In genomic region chr1:230327892-230328284, GRCh38 we compare ENCODE assay signal across 12 cellular contexts.
A peak's percentile ranks its signal among the peaks of the same experiment; 100 is the strongest.
DNase-seq lines count a peak whose midpoint lies in the region; ATAC-seq, FAIRE-seq and TF ChIP-seq lines count a peak whose summit lies in the region.
"Had no signal": no experiment of that assay in that cellular context is flagged by ENCODE, and none has a peak within 500 bp of the region (broad histone marks: within the 10 kb centered on the region; RNA-seq: fewer than 3 reads in every experiment).

No MANE protein-coding gene starts in this region.

- H3K27ac ChIP-seq in mammary epithelial cell (ENCODE audit: insufficient read depth, low read depth, low read length) (no peak overlapping the region), sigmoid colon (no peak overlapping the region)
- H3K27ac ChIP-seq: ascending aorta had no signal

- H3K27ac Mint-ChIP-seq in MCF 10A (ENCODE audit: low read depth, unreplicated experiment) = peak overlapping the region; percentile 55
- H3K27ac Mint-ChIP-seq: B cell, IgD-negative memory B cell had no signal

- CTCF ChIA-PET in MCF 10A (lab: Yijun Ruan, JAX) (interaction anchor here (0.6 to 1.2 kb wide), 7 partner anchors 16 to 1066 kb away, joined by 3 to 5 read pairs (median 4); no protein-coding TSS in a partner anchor), mammary epithelial cell (lab: Charles Lee; ENCODE audit: low non-redundant PET) (no interaction called here)

- H2AFZ ChIP-seq in mammary epithelial cell (ENCODE audit: low read depth, low read length) = no peak overlapping the region

- TF ChIP-seq CTCF in MCF 10A (IDR thresholded peaks at IDR 0.05; ENCODE audit: unreplicated experiment) (no peak), mammary epithelial cell (conservative IDR thresholded peaks at IDR 0.05 in 1 of 2, IDR thresholded peaks at IDR 0.05 in 1 of 2; ENCODE audit: extremely low read depth in 1 of 2, insufficient read depth in 1 of 2, low read depth in 1 of 2, low read length in 2 of 2) (no peak), epithelial cell of esophagus (IDR thresholded peaks at IDR 0.05; ENCODE audit: insufficient read depth, low read depth, low read length, missing control alignments) (no peak), sigmoid colon (IDR thresholded peaks at IDR 0.05) (no peak)

- H3K27me3 Mint-ChIP-seq in MCF 10A (ENCODE audit: insufficient read depth, unreplicated experiment) = no peaks in the 10 kb centered on the region

- ATAC-seq in stimulated activated naive CD8-positive, alpha-beta T cell treated with anti-CD3 and anti-CD28 coated beads, Interleukin-15, Interleukin-2, amounts not matched to agents 100 U/mL and 50 U/mL, for 24 hours = peak; percentile 65
- ATAC-seq in HG02981 (IDR thresholded peaks at IDR 0.05; ENCODE audit: unreplicated experiment) = no peak

- H3K9me3 Mint-ChIP-seq in MCF 10A (ENCODE audit: unreplicated experiment) = no peaks in the 10 kb centered on the region
- H3K9me3 Mint-ChIP-seq: IgD-negative memory B cell had no signal

- peaks cover 3% of the 10 kb centered on the region for H3K27me3 ChIP-seq in mammary epithelial cell (ENCODE audit: insufficient read depth, low read length)
- no peaks in the 10 kb centered on the region for H3K27me3 ChIP-seq in sigmoid colon
- H3K27me3 ChIP-seq: ascending aorta had no signal

- FAIRE-seq in RCC 7860 (lab: Jason Lieb, UNC) = no peak

- H3K9ac ChIP-seq in mammary epithelial cell (ENCODE audit: insufficient read depth, low read length) = no peak overlapping the region

- H3K4me3 ChIP-seq in mammary epithelial cell (replicated peaks in 1 of 3; ENCODE audit: insufficient read depth in 1 of 3, low read depth in 2 of 3, low read length in 3 of 3) (no peak overlapping the region), epithelial cell of esophagus (ENCODE audit: low read length) (no peak overlapping the region), sigmoid colon (no peak overlapping the region)
- H3K4me3 ChIP-seq: ascending aorta, lung had no signal

- TF ChIP-seq POLR2A in sigmoid colon (IDR thresholded peaks at IDR 0.05) = no peak

- intact Hi-C loops in MCF 10A (cut with micrococcal nuclease) (loop anchor here (5.0 kb wide), 2 partner anchors 39 to 99 kb away; partner anchors contain the start of gene PGBD5), mammary epithelial cell (cut with micrococcal nuclease) (no loop called here), sigmoid colon (cut with DNase I) (no loop called here)

- POLR2A ChIA-PET in MCF 10A (lab: Yijun Ruan, JAX) = interaction anchor here (0.5 to 2.0 kb wide), 13 partner anchors 14 to 701 kb away, joined by 3 to 9 read pairs (median 3); partner anchors contain the start of genes ARV1, PGBD5 and TTC13

- H3K9me3 ChIP-seq in mammary epithelial cell (replicated peaks; ENCODE audit: insufficient read depth, low read length) (no peaks in the 10 kb centered on the region), sigmoid colon (no peaks in the 10 kb centered on the region)
- H3K9me3 ChIP-seq: ascending aorta had no signal

- no peak overlapping the region for H3K4me2 ChIP-seq in mammary epithelial cell (ENCODE audit: insufficient read depth, low read depth, low read length)

- peak overlapping the region; percentile 50 for H3K4me3 Mint-ChIP-seq in MCF 10A (ENCODE audit: unreplicated experiment)
- H3K4me3 Mint-ChIP-seq: B cell had no signal

- peaks cover 23% of the 10 kb centered on the region for H3K4me1 Mint-ChIP-seq in MCF 10A (ENCODE audit: insufficient read depth, unreplicated experiment)
- H3K4me1 Mint-ChIP-seq: B cell had no signal

- no peaks in the 10 kb centered on the region for H3K36me3 Mint-ChIP-seq in MCF 10A (ENCODE audit: insufficient read depth, unreplicated experiment)
- H3K36me3 Mint-ChIP-seq: IgD-negative memory B cell had no signal

- DNase-seq in MCF 10A (ENCODE audit: unreplicated experiment) = peak; percentile 95
- no peak for DNase-seq in mammary epithelial cell
- peak; percentile 39 for DNase-seq in RCC 7860 (ENCODE audit: low spot score)
- DNase-seq in epithelial cell of esophagus (ENCODE audit: low read depth) = peak; percentile 47
- DNase-seq in stimulated activated naive CD8-positive, alpha-beta T cell treated with anti-CD3 and anti-CD28 coated beads, Interleukin-15, Interleukin-2, amounts not matched to agents 100 U/mL and 50 U/mL, for 24 hours = peak; percentile 38
- DNase-seq in NCI-H526 (lab: John Stamatoyannopoulos, UW) = no peak
- DNase-seq in sigmoid colon = no peak

- no peaks in the 10 kb centered on the region for H3K79me2 ChIP-seq in mammary epithelial cell (ENCODE audit: insufficient read depth, low read length)

- H3K36me3 ChIP-seq in mammary epithelial cell (ENCODE audit: insufficient read depth, low read length) = no peaks in the 10 kb centered on the region
- H3K36me3 ChIP-seq in sigmoid colon = no peaks in the 10 kb centered on the region
- H3K36me3 ChIP-seq: ascending aorta had no signal

- H4K20me1 ChIP-seq in mammary epithelial cell (ENCODE audit: insufficient read depth, low read length) = no peaks in the 10 kb centered on the region

- 87% methylated on average over 9 of the region's 9 CpGs for WGBS in mammary epithelial cell (ENCODE audit: low coverage, missing lambda C conversion rate)
- WGBS in sigmoid colon, 2 donors = 87 to 93% methylated on average over 9 of the region's 9 CpGs

- dilution Hi-C loops in mammary epithelial cell (cut with HindIII; ENCODE audit: low sequenced_read_pairs) = no loop called here

- in situ Hi-C loops in mammary epithelial cell (cut with MboI; ENCODE audit: low sequenced_read_pairs in 2 of 2) = no loop called here

- no peak for TF ChIP-seq EP300 in sigmoid colon (IDR thresholded peaks at IDR 0.05)

- no TSS peak for BruUV-seq in MCF 10A (replicated peaks; lab: Mats Ljungman, UMichigan)
- no TSS peak for BruUV-seq in mammary epithelial cell (replicated peaks; lab: Mats Ljungman, UMichigan)

- H3K4me1 ChIP-seq in mammary epithelial cell (ENCODE audit: insufficient read depth, low read length) (no peaks in the 10 kb centered on the region), sigmoid colon (no peaks in the 10 kb centered on the region)
- H3K4me1 ChIP-seq: ascending aorta had no signal

Comparison
In these comparisons a context has a peak if more than half of its experiments do, and no peak if none do; other contexts are left out.
1. DNase-seq: peak in MCF 10A (single experiment), RCC 7860 (single experiment), epithelial cell of esophagus (single experiment) and stimulated activated naive CD8-positive, alpha-beta T cell treated with anti-CD3 and anti-CD28 coated beads, Interleukin-15, Interleukin-2, amounts not matched to agents 100 U/mL and 50 U/mL, for 24 hours (single experiment); none in mammary epithelial cell (single experiment), NCI-H526 (0 of 2) and sigmoid colon (single experiment).